ENCODE assay signal across 22 cellular contexts in the genomic region with DNA sequence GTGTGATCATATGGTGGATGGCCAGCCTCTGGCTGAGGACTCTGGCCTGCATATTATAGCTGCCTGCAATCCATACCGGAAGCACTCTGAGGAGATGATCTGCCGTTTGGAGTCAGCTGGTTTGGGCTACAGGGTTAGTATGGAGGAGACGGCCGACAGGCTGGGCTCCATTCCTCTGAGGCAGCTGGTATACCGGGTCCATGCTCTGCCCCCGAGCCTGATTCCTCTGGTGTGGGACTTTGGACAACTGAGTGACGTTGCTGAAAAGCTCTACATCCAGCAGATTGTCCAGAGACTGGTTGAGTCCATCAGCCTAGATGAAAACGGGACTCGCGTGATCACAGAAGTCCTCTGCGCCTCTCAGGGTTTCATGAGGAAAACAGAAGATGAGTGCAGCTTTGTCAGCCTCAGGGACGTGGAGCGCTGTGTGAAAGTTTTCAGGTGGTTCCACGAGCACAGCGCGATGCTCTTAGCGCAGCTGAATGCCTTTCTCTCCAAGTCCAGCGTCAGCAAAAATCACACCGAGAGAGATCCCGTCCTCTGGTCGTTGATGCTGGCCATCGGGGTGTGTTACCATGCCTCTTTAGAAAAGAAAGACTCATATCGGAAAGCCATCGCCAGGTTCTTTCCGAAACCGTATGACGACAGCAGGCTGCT.
"Had no signal": no experiment of that assay in that cellular context is flagged by ENCODE, and none has a peak within 500 bp of the region (broad histone marks: within the 10 kb centered on the region; RNA-seq: fewer than 3 reads in every experiment).

No MANE protein-coding gene starts in this region.

- H3K27ac ChIP-seq: coronary artery, dorsolateral prefrontal cortex, heart left ventricle, pancreas, psoas muscle, sigmoid colon, skin epidermis had no signal

- H3K27me3 ChIP-seq: dorsolateral prefrontal cortex, heart left ventricle, pancreas, sigmoid colon had no signal

- H3K9me3 Mint-ChIP-seq: naive B cell, nephron had no signal

- H3K4me3 Mint-ChIP-seq: naive B cell, nephron had no signal

- H3K4me1 ChIP-seq: heart left ventricle, pancreas, psoas muscle, sigmoid colon had no signal

- ATAC-seq: esophagus mucosa, heart left ventricle, left colon, left ventricle myocardium superior, pancreas, psoas muscle had no signal

- H3K27me3 Mint-ChIP-seq: naive B cell had no signal

- H3K4me3 ChIP-seq: coronary artery, dorsolateral prefrontal cortex, heart left ventricle, lung, pancreas, psoas muscle, sigmoid colon, skin epidermis had no signal

- DNase-seq: dorsolateral prefrontal cortex; effector CD8-positive, alpha-beta T cell; heart left ventricle; hippocampal formation; left colon; left ventricle myocardium superior; mesenchymal stem cell; naive B cell; occipital lobe; pancreas; retina; sigmoid colon; stimulated activated CD4-positive, alpha-beta T cell treated with anti-CD3 and anti-CD28 coated beads, Interleukin-12 subunit alpha, Interleukin-12 subunit beta, amount 100 ng/mL, for 4 hours; stimulated activated CD4-positive, alpha-beta T cell treated with anti-CD3 and anti-CD28 coated beads, Interleukin-2, amount 100 ng/mL, for 48 hours; stimulated activated naive CD4-positive, alpha-beta T cell treated with Interleukin-2 at 50 U/mL for 16 hours; trophoblast cell had no signal

- H3K9me3 ChIP-seq: heart left ventricle, pancreas, psoas muscle, sigmoid colon had no signal

- H3K27ac Mint-ChIP-seq: naive B cell, nephron had no signal

- H3K4me1 Mint-ChIP-seq: nephron had no signal
